Comparison of ENCODE assay signal across 14 cellular contexts in genomic region chr2:157475722-157476390, GRCh38. TPM values are rescaled to one million over a fixed set of nuclear protein-coding genes. Genes with fewer than 3 reads are reported as not detected.
"Had no signal": no experiment of that assay in that cellular context is flagged by ENCODE, and none has a peak within 500 bp of the region (broad histone marks: within the 10 kb centered on the region; RNA-seq: fewer than 3 reads in every experiment).

No MANE protein-coding gene starts in this region.

- H3K27ac ChIP-seq: body of pancreas, ovary, suprapubic skin had no signal

- FAIRE-seq: islet of Langerhans had no signal

- H3K27me3 ChIP-seq: body of pancreas, ovary, suprapubic skin had no signal

- DNase-seq: activated CD4-positive, CD25-positive, alpha-beta regulatory T cell; activated gamma-delta T cell; amygdala; body of pancreas; caudate nucleus; midbrain; ovary; stimulated activated CD4-positive, alpha-beta T cell treated with anti-CD3 and anti-CD28 coated beads, Interleukin-2, amount 100 ng/mL, for 48 hours; stimulated activated naive CD4-positive, alpha-beta T cell; trophoblast cell had no signal

- H3K4me3 ChIP-seq: body of pancreas, ovary, suprapubic skin had no signal

- H3K36me3 ChIP-seq: ovary, suprapubic skin had no signal

- H3K9me3 ChIP-seq: body of pancreas, ovary, suprapubic skin had no signal

- ATAC-seq: body of pancreas, left lobe of liver had no signal

RNA-seq across cellular contexts. Expression of gene CYTIP, which starts 32.0 kb away (rescaled TPM):
- total RNA-seq: lung microvascular endothelial cell had no signal
